ENCODE assay signal across 1 cellular context in genomic region chr11:118401151-118401879, GRCh38.
TF ChIP-seq lines count a peak whose summit lies in the region.

Gene ATP5MG (plus strand): TSS chr11:118401606. CDS start chr11:118401666, 60 bp downstream.

TF ChIP-seq in HepG2, 621 proteins besides CTCF, POLR2A, EP300 and RAD21 (continued from another document and continues in another):
- TF ChIP-seq, protein P1, sequence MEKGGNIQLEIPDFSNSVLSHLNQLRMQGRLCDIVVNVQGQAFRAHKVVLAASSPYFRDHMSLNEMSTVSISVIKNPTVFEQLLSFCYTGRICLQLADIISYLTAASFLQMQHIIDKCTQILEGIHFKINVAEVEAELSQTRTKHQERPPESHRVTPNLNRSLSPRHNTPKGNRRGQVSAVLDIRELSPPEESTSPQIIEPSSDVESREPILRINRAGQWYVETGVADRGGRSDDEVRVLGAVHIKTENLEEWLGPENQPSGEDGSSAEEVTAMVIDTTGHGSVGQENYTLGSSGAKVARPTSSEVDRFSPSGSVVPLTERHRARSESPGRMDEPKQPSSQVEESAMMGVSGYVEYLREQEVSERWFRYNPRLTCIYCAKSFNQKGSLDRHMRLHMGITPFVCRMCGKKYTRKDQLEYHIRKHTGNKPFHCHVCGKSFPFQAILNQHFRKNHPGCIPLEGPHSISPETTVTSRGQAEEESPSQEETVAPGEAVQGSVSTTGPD (CRISPR knock-in tag; IDR thresholded peaks at IDR 0.05): no peak
- TF ChIP-seq PHF5A (CRISPR knock-in tag; IDR thresholded peaks at IDR 0.05; ENCODE audit: low read depth, unreplicated experiment) (peak; percentile 44), GATAD2A (CRISPR knock-in tag; IDR thresholded peaks at IDR 0.05) (no peak; the same call in 1 of the 2 replicates), ZZZ3 (CRISPR knock-in tag; IDR thresholded peaks at IDR 0.05; ENCODE audit: borderline replicate concordance) (peak; percentile 56; the same call in 1 of the 2 replicates), NR3C1 (CRISPR knock-in tag; IDR thresholded peaks at IDR 0.05) (no peak), ZNF564 (CRISPR knock-in tag; IDR thresholded peaks at IDR 0.05) (no peak), ZFP41 (CRISPR knock-in tag; IDR thresholded peaks at IDR 0.05; ENCODE audit: borderline replicate concordance) (no peak), ZBTB10 (CRISPR knock-in tag; IDR thresholded peaks at IDR 0.05; ENCODE audit: borderline replicate concordance) (no peak), GABPA (IDR thresholded peaks at IDR 0.05; ENCODE audit: low read depth, low read length) (peak; percentile 32; the same call in 1 of the 2 replicates), GABPA (CRISPR knock-in tag; IDR thresholded peaks at IDR 0.05; ENCODE audit: low read depth) (peak; percentile 83), ZNF280D (CRISPR knock-in tag; IDR thresholded peaks at IDR 0.05) (peak; percentile 84; the same call in 1 of the 2 replicates), SRY (CRISPR knock-in tag; IDR thresholded peaks at IDR 0.05) (peak; percentile 62; the same call in 1 of the 2 replicates), NFAT5 (CRISPR knock-in tag; IDR thresholded peaks at IDR 0.05) (no peak), ZFY (CRISPR knock-in tag; IDR thresholded peaks at IDR 0.05) (peak; percentile 92), THRA (CRISPR knock-in tag; IDR thresholded peaks at IDR 0.05; ENCODE audit: borderline replicate concordance) (no peak), PLRG1 (conservative IDR thresholded peaks at IDR 0.05) (no peak), ZNF280B (CRISPR knock-in tag; IDR thresholded peaks at IDR 0.05; ENCODE audit: borderline replicate concordance) (no peak), BRCA1 (CRISPR knock-in tag; IDR thresholded peaks at IDR 0.05) (no peak), DPF2 (CRISPR knock-in tag; IDR thresholded peaks at IDR 0.05; ENCODE audit: borderline replicate concordance, low read depth) (no peak), ZMYM4 (CRISPR knock-in tag; IDR thresholded peaks at IDR 0.05) (no peak), PITX1 (CRISPR knock-in tag; IDR thresholded peaks at IDR 0.05) (peak; percentile 48; the same call in 1 of the 2 replicates), ZNF20 (CRISPR knock-in tag; IDR thresholded peaks at IDR 0.05) (no peak), CHCHD3 (CRISPR knock-in tag; IDR thresholded peaks at IDR 0.05) (no peak), ZNF775 (CRISPR knock-in tag; IDR thresholded peaks at IDR 0.05; ENCODE audit: borderline replicate concordance) (no peak), KDM5A (IDR thresholded peaks at IDR 0.05; ENCODE audit: borderline replicate concordance, low read length) (peak; percentile 97), USF2 (IDR thresholded peaks at IDR 0.05; ENCODE audit: low read depth, low read length) (no peak), USF2 (CRISPR knock-in tag; IDR thresholded peaks at IDR 0.05; ENCODE audit: borderline replicate concordance) (peak; percentile 40; the same call in 1 of the 2 replicates)
- TF ChIP-seq, protein P2, sequence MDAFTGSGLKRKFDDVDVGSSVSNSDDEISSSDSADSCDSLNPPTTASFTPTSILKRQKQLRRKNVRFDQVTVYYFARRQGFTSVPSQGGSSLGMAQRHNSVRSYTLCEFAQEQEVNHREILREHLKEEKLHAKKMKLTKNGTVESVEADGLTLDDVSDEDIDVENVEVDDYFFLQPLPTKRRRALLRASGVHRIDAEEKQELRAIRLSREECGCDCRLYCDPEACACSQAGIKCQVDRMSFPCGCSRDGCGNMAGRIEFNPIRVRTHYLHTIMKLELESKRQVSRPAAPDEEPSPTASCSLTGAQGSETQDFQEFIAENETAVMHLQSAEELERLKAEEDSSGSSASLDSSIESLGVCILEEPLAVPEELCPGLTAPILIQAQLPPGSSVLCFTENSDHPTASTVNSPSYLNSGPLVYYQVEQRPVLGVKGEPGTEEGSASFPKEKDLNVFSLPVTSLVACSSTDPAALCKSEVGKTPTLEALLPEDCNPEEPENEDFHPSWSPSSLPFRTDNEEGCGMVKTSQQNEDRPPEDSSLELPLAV (CRISPR knock-in tag; conservative IDR thresholded peaks at IDR 0.05; ENCODE audit: low read depth): no peak
- TF ChIP-seq, protein P3, sequence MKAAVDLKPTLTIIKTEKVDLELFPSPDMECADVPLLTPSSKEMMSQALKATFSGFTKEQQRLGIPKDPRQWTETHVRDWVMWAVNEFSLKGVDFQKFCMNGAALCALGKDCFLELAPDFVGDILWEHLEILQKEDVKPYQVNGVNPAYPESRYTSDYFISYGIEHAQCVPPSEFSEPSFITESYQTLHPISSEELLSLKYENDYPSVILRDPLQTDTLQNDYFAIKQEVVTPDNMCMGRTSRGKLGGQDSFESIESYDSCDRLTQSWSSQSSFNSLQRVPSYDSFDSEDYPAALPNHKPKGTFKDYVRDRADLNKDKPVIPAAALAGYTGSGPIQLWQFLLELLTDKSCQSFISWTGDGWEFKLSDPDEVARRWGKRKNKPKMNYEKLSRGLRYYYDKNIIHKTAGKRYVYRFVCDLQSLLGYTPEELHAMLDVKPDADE (CRISPR knock-in tag; IDR thresholded peaks at IDR 0.05): no peak
- TF ChIP-seq, protein P4, sequence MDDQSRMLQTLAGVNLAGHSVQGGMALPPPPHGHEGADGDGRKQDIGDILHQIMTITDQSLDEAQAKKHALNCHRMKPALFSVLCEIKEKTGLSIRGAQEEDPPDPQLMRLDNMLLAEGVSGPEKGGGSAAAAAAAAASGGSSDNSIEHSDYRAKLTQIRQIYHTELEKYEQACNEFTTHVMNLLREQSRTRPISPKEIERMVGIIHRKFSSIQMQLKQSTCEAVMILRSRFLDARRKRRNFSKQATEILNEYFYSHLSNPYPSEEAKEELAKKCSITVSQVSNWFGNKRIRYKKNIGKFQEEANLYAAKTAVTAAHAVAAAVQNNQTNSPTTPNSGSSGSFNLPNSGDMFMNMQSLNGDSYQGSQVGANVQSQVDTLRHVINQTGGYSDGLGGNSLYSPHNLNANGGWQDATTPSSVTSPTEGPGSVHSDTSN (CRISPR knock-in tag; IDR thresholded peaks at IDR 0.05; ENCODE audit: borderline replicate concordance): no peak
- TF ChIP-seq, protein P5, sequence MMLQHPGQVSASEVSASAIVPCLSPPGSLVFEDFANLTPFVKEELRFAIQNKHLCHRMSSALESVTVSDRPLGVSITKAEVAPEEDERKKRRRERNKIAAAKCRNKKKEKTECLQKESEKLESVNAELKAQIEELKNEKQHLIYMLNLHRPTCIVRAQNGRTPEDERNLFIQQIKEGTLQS (CRISPR knock-in tag; IDR thresholded peaks at IDR 0.05): no peak
